ENCODE assay signal across 2 cellular contexts in genomic region chr13:27968316-27969072, GRCh38.
TF ChIP-seq lines count a peak whose summit lies in the region.

No MANE protein-coding gene starts in this region.

TF ChIP-seq in SK-N-SH, 30 proteins besides CTCF, POLR2A, EP300 and RAD21 (continued from another document):
- TF ChIP-seq MEF2A (IDR thresholded peaks at IDR 0.05; ENCODE audit: borderline replicate concordance, low read depth) = no peak
- no peak for TF ChIP-seq USF2 (IDR thresholded peaks at IDR 0.05; ENCODE audit: borderline replicate concordance, low read depth, low read length)
- no peak for TF ChIP-seq CHD2 (IDR thresholded peaks at IDR 0.05; ENCODE audit: low read length, partially characterized antibody)
- TF ChIP-seq MXI1 (IDR thresholded peaks at IDR 0.05; ENCODE audit: low read depth, low read length) = no peak
- no peak for TF ChIP-seq RXRA (IDR thresholded peaks at IDR 0.05; ENCODE audit: borderline replicate concordance, low read depth)
- TF ChIP-seq JUND (IDR thresholded peaks at IDR 0.05) = no peak
- TF ChIP-seq RCOR1 (IDR thresholded peaks at IDR 0.05; ENCODE audit: low read length) = no peak
- TF ChIP-seq EZH2phosphoT487 (IDR thresholded peaks at IDR 0.05; ENCODE audit: borderline replicate concordance, low read depth) = no peak
- TF ChIP-seq USF1 (IDR thresholded peaks at IDR 0.05; ENCODE audit: borderline replicate concordance, low read depth) = no peak
- TF ChIP-seq POLR2AphosphoS5 (IDR thresholded peaks at IDR 0.05; ENCODE audit: low read depth, low read length) = no peak

TF ChIP-seq in SK-N-SH treated with all-trans-retinoic acid at 6 μM for 48 hours, 23 proteins besides CTCF, POLR2A, EP300 and RAD21 (continued from another document):
- TF ChIP-seq TSHZ2 (CRISPR knock-in tag; IDR thresholded peaks at IDR 0.05) = no peak
